9 cellular contexts compared by ENCODE assay signal in genomic region chr19:38005224-38005614, GRCh38.
DNase-seq lines count a peak whose midpoint lies in the region; ATAC-seq, FAIRE-seq and TF ChIP-seq lines count a peak whose summit lies in the region.
"Had no signal": no experiment of that assay in that cellular context is flagged by ENCODE, and none has a peak within 500 bp of the region (broad histone marks: within the 10 kb centered on the region; RNA-seq: fewer than 3 reads in every experiment).

No MANE protein-coding gene starts in this region.

- H3K4me3 Mint-ChIP-seq in mesothelial cell of epicardium: peak overlapping the region; percentile 8
- H3K4me3 Mint-ChIP-seq: neural crest cell had no signal

- no peaks in the 10 kb centered on the region for H3K9me3 Mint-ChIP-seq in mesothelial cell of epicardium
- H3K9me3 Mint-ChIP-seq: brain, neural crest cell had no signal

- H3K36me3 ChIP-seq in Karpas-422 (ENCODE audit: insufficient read depth, low read length): no peaks in the 10 kb centered on the region
- H3K36me3 ChIP-seq in K562 (ENCODE audit: control insufficient read depth, insufficient read depth, low read length): no peaks in the 10 kb centered on the region
- H3K36me3 ChIP-seq in thymus (ENCODE audit: control insufficient read depth, insufficient read depth): no peaks in the 10 kb centered on the region

- TF ChIP-seq EP300 in K562 (IDR thresholded peaks at IDR 0.05; ENCODE audit: low read length): no peak

- no peaks in the 10 kb centered on the region for H3K4me1 Mint-ChIP-seq in mesothelial cell of epicardium

- peaks cover 68% of the 10 kb centered on the region for H3K4me1 ChIP-seq in Karpas-422 (ENCODE audit: low read length)
- peaks cover 0 to 10% of the 10 kb centered on the region in 2 experiments; a peak in 2 of 5 replicates for H3K4me1 ChIP-seq in K562 (replicated peaks in 1 of 2; ENCODE audit: control insufficient read depth in 2 of 2, insufficient read depth in 2 of 2, low read length in 2 of 2)
- H3K4me1 ChIP-seq in thymus (ENCODE audit: control insufficient read depth, insufficient read depth, low read length): peaks cover 9% of the 10 kb centered on the region

- H4K20me1 ChIP-seq in Karpas-422 (ENCODE audit: insufficient read depth, low read depth, low read length) (no peaks in the 10 kb centered on the region; the same call in 1 of the 2 replicates), K562 (replicated peaks; ENCODE audit: control insufficient read depth, insufficient read depth, low read length) (no peaks in the 10 kb centered on the region; the same call in 1 of the 2 replicates)

- no peaks in the 10 kb centered on the region for H3K27me3 Mint-ChIP-seq in mesothelial cell of epicardium (ENCODE audit: low read depth)
- H3K27me3 Mint-ChIP-seq: brain had no signal

- CTCF ChIA-PET in K562 (lab: Yijun Ruan, JAX; ENCODE audit: low intra/inter-chr PET ratio): no interaction called here

- intact Hi-C loops in K562 (cut with micrococcal nuclease): no loop called here

- no TSS peak for BruUV-seq in K562 (replicated peaks; lab: Mats Ljungman, UMichigan)

- POLR2A ChIA-PET in K562 (lab: Yijun Ruan, JAX): interaction anchor here (1.6 to 2.8 kb wide), 2 partner anchors 11 to 15 kb away, joined by 3 to 10 read pairs; no protein-coding TSS in a partner anchor

- no peak for TF ChIP-seq RAD21 in K562 (CRISPR knock-in tag; conservative IDR thresholded peaks at IDR 0.05 in 1 of 2, IDR thresholded peaks at IDR 0.05 in 1 of 2)

- H3K27ac ChIP-seq in Karpas-422 (ENCODE audit: low read length) (peak overlapping the region; percentile 95), K562 (ENCODE audit: extremely low read depth, low read depth, low read length) (no peak overlapping the region), thymus (ENCODE audit: low read depth) (peak overlapping the region; percentile 65)

- H3K9me1 ChIP-seq in K562 (ENCODE audit: control insufficient read depth, insufficient read depth, low read length): no peaks in the 10 kb centered on the region

- H3K4me3 ChIP-seq in Karpas-422 (ENCODE audit: low read length): peak overlapping the region; percentile 62
- no peak overlapping the region for H3K4me3 ChIP-seq in K562
- no peak overlapping the region for H3K4me3 ChIP-seq in thymus (ENCODE audit: low read length)

- no peaks in the 10 kb centered on the region for H3K36me3 Mint-ChIP-seq in mesothelial cell of epicardium
- H3K36me3 Mint-ChIP-seq: brain had no signal

- FAIRE-seq in K562 (lab: Jason Lieb, UNC): no peak

- 27% methylated on average over 8 of the region's 8 CpGs for WGBS in K562 (ENCODE audit: insufficient coverage, low coverage, missing lambda C conversion rate)
- 89% methylated on average over 8 of the region's 8 CpGs for WGBS in thymus

- H3K9me3 ChIP-seq in Karpas-422 (ENCODE audit: low read length) (no peaks in the 10 kb centered on the region), K562 (replicated peaks; ENCODE audit: control insufficient read depth, insufficient read depth, low read depth, low read length) (no peaks in the 10 kb centered on the region), thymus (ENCODE audit: control insufficient read depth) (no peaks in the 10 kb centered on the region)

- peak overlapping the region; percentile 74 for H3K9ac ChIP-seq in Karpas-422 (ENCODE audit: low read length)
- H3K9ac ChIP-seq in K562 (ENCODE audit: insufficient read depth in 1 of 2, low read depth in 2 of 2, low read length in 2 of 2): no peak overlapping the region

- H3K79me2 ChIP-seq in Karpas-422 (ENCODE audit: low read length) (peaks cover 87% of the 10 kb centered on the region), K562 (ENCODE audit: control insufficient read depth, insufficient read depth, low read length) (no peaks in the 10 kb centered on the region)

- ATAC-seq in K562: no peak
- ATAC-seq in GM19023 (IDR thresholded peaks at IDR 0.05; ENCODE audit: unreplicated experiment): no peak

- H3K4me2 ChIP-seq in Karpas-422 (ENCODE audit: low read depth, low read length, poor library complexity, severe bottlenecking) (peak overlapping the region; percentile 80), K562 (ENCODE audit: insufficient read depth, low read length) (no peak overlapping the region)

- no peak for DNase-seq in Karpas-422
- no peak for DNase-seq in K562 (ENCODE audit: extremely low read depth in 1 of 4, low spot score in 3 of 4)
- no peak for DNase-seq in mesothelial cell of epicardium (ENCODE audit: low spot score in 2 of 2, unreplicated experiment in 2 of 2)
- DNase-seq in RKO (ENCODE audit: low spot score): no peak
- no peak for DNase-seq in cortex of kidney (lab: John Stamatoyannopoulos, UW)

- TF ChIP-seq CTCF in K562 (IDR thresholded peaks at IDR 0.05 in 2 of 3, conservative IDR thresholded peaks at IDR 0.05 in 1 of 3; ENCODE audit: insufficient read depth in 2 of 3, low read depth in 1 of 3, low read length in 3 of 3) (no peak), mesothelial cell of epicardium (IDR thresholded peaks at IDR 0.05; ENCODE audit: unreplicated experiment) (no peak)

- H2AFZ ChIP-seq in Karpas-422 (ENCODE audit: low read length) (no peak overlapping the region), K562 (ENCODE audit: low read depth, low read length) (peak overlapping the region; percentile 72; the same call in 1 of the 2 replicates)

- in situ Hi-C loops in K562 (cut with MboI): no loop called here

- no peak overlapping the region for H3K27ac Mint-ChIP-seq in mesothelial cell of epicardium
- H3K27ac Mint-ChIP-seq: brain had no signal

- TF ChIP-seq POLR2A in K562 (conservative IDR thresholded peaks at IDR 0.05): no peak

- H3K27me3 ChIP-seq in Karpas-422 (ENCODE audit: low read length) (no peaks in the 10 kb centered on the region), K562 (ENCODE audit: control insufficient read depth in 2 of 2, insufficient read depth in 2 of 2, low read length in 2 of 2) (peaks cover 0 to 7% of the 10 kb centered on the region in 2 experiments; a peak in 1 of 5 replicates), thymus (ENCODE audit: control insufficient read depth, insufficient read depth) (no peaks in the 10 kb centered on the region)

- no peaks in the 10 kb centered on the region for H3K9me2 ChIP-seq in Karpas-422 (replicated peaks; ENCODE audit: insufficient read depth, low read length)

TF ChIP-seq in K562, 482 proteins besides CTCF, POLR2A, EP300 and RAD21:
- no peak for TF ChIP-seq DPF2 (IDR thresholded peaks at IDR 0.05)
- no peak for TF ChIP-seq THRA (IDR thresholded peaks at IDR 0.05)
- TF ChIP-seq, protein P1, sequence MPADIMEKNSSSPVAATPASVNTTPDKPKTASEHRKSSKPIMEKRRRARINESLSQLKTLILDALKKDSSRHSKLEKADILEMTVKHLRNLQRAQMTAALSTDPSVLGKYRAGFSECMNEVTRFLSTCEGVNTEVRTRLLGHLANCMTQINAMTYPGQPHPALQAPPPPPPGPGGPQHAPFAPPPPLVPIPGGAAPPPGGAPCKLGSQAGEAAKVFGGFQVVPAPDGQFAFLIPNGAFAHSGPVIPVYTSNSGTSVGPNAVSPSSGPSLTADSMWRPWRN (IDR thresholded peaks at IDR 0.05; ENCODE audit: low read depth): no peak
- no peak for TF ChIP-seq IRF9 (tag; IDR thresholded peaks at IDR 0.05)
- TF ChIP-seq POLR2G (IDR thresholded peaks at IDR 0.05; ENCODE audit: low read depth, low read length): no peak
- TF ChIP-seq GABPA (tag; conservative IDR thresholded peaks at IDR 0.05; ENCODE audit: low read depth): no peak
- TF ChIP-seq ZNF79 (CRISPR knock-in tag; IDR thresholded peaks at IDR 0.05; ENCODE audit: low read depth): no peak
- no peak for TF ChIP-seq ZNF668 (CRISPR knock-in tag; IDR thresholded peaks at IDR 0.05)
- TF ChIP-seq TCF7L2 (IDR thresholded peaks at IDR 0.05; ENCODE audit: low read depth, low read length): no peak
- no peak for TF ChIP-seq SAFB (IDR thresholded peaks at IDR 0.05; ENCODE audit: borderline replicate concordance, low read depth, low read length)
- no peak for TF ChIP-seq CBFB (CRISPR knock-in tag; IDR thresholded peaks at IDR 0.05)
- no peak for TF ChIP-seq MTF1 (CRISPR knock-in tag; IDR thresholded peaks at IDR 0.05; ENCODE audit: borderline replicate concordance)
- no peak for TF ChIP-seq PYGO2 (tag; IDR thresholded peaks at IDR 0.05)
- TF ChIP-seq KLF10 (CRISPR knock-in tag; IDR thresholded peaks at IDR 0.05): no peak
- no peak for TF ChIP-seq DIDO1 (tag; IDR thresholded peaks at IDR 0.05; ENCODE audit: low read depth)
- TF ChIP-seq ZNF75A (CRISPR knock-in tag; IDR thresholded peaks at IDR 0.05): no peak
- TF ChIP-seq CREB1 (IDR thresholded peaks at IDR 0.05): no peak
- no peak for TF ChIP-seq CREB1 (CRISPR knock-in tag; IDR thresholded peaks at IDR 0.05)
